ENCODE assay signal across 18 cellular contexts in the genomic region with DNA sequence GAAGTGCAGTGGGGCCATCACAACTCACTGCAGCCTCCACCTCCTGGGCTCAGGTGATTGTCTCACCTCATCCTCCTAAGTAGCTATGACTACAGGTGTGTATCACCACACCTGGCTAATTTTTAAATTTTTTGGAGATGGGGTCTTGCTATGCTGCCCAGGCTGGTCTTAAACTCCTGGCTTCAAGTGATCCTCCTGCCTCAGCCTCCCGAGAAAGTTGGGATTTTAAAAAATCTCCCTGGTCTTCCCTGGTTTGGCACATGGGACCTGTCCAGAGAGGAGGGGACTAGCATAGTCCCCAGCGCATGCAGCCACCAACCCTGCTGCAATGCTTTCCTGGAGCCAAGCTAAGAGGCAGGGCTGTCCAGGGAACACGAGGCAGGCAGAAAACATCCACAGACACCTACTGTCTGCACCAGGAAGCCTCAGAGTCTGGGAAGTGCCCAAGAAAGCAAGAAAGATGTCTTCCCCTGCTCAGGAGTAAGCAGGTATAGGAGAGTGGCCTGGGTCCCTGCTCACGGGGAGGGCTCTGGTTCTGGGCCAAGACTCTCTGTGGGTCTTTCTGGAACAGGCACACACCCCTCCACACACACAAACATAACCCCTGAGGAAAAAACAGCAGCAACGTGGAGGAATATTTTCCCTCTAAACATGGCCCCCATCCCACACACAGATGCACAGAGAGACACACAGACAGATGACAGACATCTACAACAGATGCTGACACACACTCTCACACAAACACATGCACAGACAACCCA. TPM values are rescaled to one million over a fixed set of nuclear protein-coding genes. Genes with fewer than 3 reads are reported as not detected.
DNase-seq lines count a peak whose midpoint lies in the region; ATAC-seq and TF ChIP-seq lines count a peak whose summit lies in the region.
"Had no signal": no experiment of that assay in that cellular context is flagged by ENCODE, and none has a peak within 500 bp of the region (broad histone marks: within the 10 kb centered on the region; RNA-seq: fewer than 3 reads in every experiment).

No MANE protein-coding gene starts in this region.

- POLR2A ChIA-PET in activated CD4-positive, alpha-beta T cell treated with anti-CD3 and anti-CD28 coated beads, Interleukin-2, amount 10 ng/mL, durations not matched to agents 7 days and 5 days (lab: Charles Lee) = no interaction called here
- POLR2A ChIA-PET in T-cell (lab: Charles Lee) = no interaction called here

- no peaks in the 10 kb centered on the region for H3K27me3 ChIP-seq in smooth muscle cell (ENCODE audit: low read depth)
- H3K27me3 ChIP-seq: body of pancreas, esophagus muscularis mucosa had no signal

- H3K4me1 ChIP-seq in smooth muscle cell (ENCODE audit: low read depth) = peaks cover 19% of the 10 kb centered on the region

- H3K9ac ChIP-seq in smooth muscle cell (ENCODE audit: low read depth) = no peak overlapping the region

- H4K20me1 ChIP-seq in smooth muscle cell (ENCODE audit: low read depth) = no peaks in the 10 kb centered on the region

- TF ChIP-seq CTCF in chondrocyte (IDR thresholded peaks at IDR 0.05) (no peak), smooth muscle cell (IDR thresholded peaks at IDR 0.05; ENCODE audit: borderline replicate concordance, insufficient read depth, poor library complexity, severe bottlenecking) (no peak)

- H3K36me3 Mint-ChIP-seq in activated CD4-positive, alpha-beta T cell treated with anti-CD3 and anti-CD28 coated beads, Interleukin-2, amount 10 ng/mL, durations not matched to agents 7 days and 5 days (ENCODE audit: low read depth) = peaks cover 43% of the 10 kb centered on the region
- peaks cover 52% of the 10 kb centered on the region for H3K36me3 Mint-ChIP-seq in T-cell
- H3K36me3 Mint-ChIP-seq in chondrocyte (ENCODE audit: low read depth) = peaks cover 23% of the 10 kb centered on the region

- H3K27ac ChIP-seq in smooth muscle cell (ENCODE audit: low read depth) = peak overlapping the region; percentile 98

- whole genome bisulfite sequencing in smooth muscle cell (ENCODE audit: low lambda C conversion rate) = 79% methylated on average over 5 of the region's 5 CpGs

- no peak overlapping the region for H3K4me2 ChIP-seq in smooth muscle cell

- no peaks in the 10 kb centered on the region for H3K9me3 Mint-ChIP-seq in activated CD4-positive, alpha-beta T cell treated with anti-CD3 and anti-CD28 coated beads, Interleukin-2, amount 10 ng/mL, durations not matched to agents 7 days and 5 days
- H3K9me3 Mint-ChIP-seq in T-cell (no peaks in the 10 kb centered on the region), chondrocyte (ENCODE audit: low read depth) (no peaks in the 10 kb centered on the region)

- H3K36me3 ChIP-seq in smooth muscle cell (ENCODE audit: low read depth) = no peaks in the 10 kb centered on the region

- no peak overlapping the region for H3K4me3 ChIP-seq in smooth muscle cell
- H3K4me3 ChIP-seq: body of pancreas, esophagus muscularis mucosa had no signal

- no peak for DNase-seq in activated CD4-positive, alpha-beta T cell treated with anti-CD3 and anti-CD28 coated beads, Interleukin-2, amount 10 ng/mL, durations not matched to agents 7 days and 5 days
- no peak for DNase-seq in activated CD4-positive, alpha-beta T cell treated with anti-CD3 and anti-CD28 coated beads for 4 hours
- DNase-seq in T-cell (no peak), chondrocyte (ENCODE audit: low spot score) (no peak), smooth muscle cell (lab: John Stamatoyannopoulos, UW; ENCODE audit: unreplicated experiment) (no peak), NCI-H2171 (lab: John Stamatoyannopoulos, UW) (no peak), germinal center (ENCODE audit: low spot score) (no peak)
- no peak for DNase-seq in stimulated activated CD4-positive, alpha-beta T cell treated with anti-CD3 and anti-CD28 coated beads, Interleukin-2, amount 100 ng/mL, for 48 hours
- DNase-seq: activated CD4-positive, alpha-beta T cell treated with anti-CD3 and anti-CD28 coated beads for 48 hours; body of pancreas; head of caudate nucleus; islet precursor cell; NCI-H1048; NCI-H524 treated with DMSO at 0.1 percent for 48 hours; stimulated activated CD4-positive, alpha-beta T cell treated with anti-CD3 and anti-CD28 coated beads, Interleukin-4, amount 100 ng/mL, for 1 hour; T1000 had no signal

- CTCF ChIA-PET in activated CD4-positive, alpha-beta T cell treated with anti-CD3 and anti-CD28 coated beads, Interleukin-2, amount 10 ng/mL, durations not matched to agents 7 days and 5 days (lab: Charles Lee) = interaction anchor here (2.4 to 6.4 kb wide), 4 partner anchors 10 to 110 kb away, joined by 9 to 55 read pairs (median 36); no protein-coding TSS in a partner anchor
- CTCF ChIA-PET in T-cell (lab: Charles Lee) = interaction anchor here in 1 of 2 donors (0.6 kb wide), 1 partner anchor 109 kb away, joined by 3 read pairs; no protein-coding TSS in a partner anchor

- H3K4me1 Mint-ChIP-seq in activated CD4-positive, alpha-beta T cell treated with anti-CD3 and anti-CD28 coated beads, Interleukin-2, amount 10 ng/mL, durations not matched to agents 7 days and 5 days = peaks cover 57% of the 10 kb centered on the region
- H3K4me1 Mint-ChIP-seq in T-cell = peaks cover 50 to 59% (median 52%) of the 10 kb centered on the region in 3 donors
- H3K4me1 Mint-ChIP-seq in chondrocyte (ENCODE audit: low read depth) = peaks cover 50% of the 10 kb centered on the region

- H3K9me3 ChIP-seq in smooth muscle cell (replicated peaks; ENCODE audit: low read depth) = no peaks in the 10 kb centered on the region
- H3K9me3 ChIP-seq: body of pancreas, esophagus muscularis mucosa had no signal

- no peak overlapping the region for H3K4me3 Mint-ChIP-seq in activated CD4-positive, alpha-beta T cell treated with anti-CD3 and anti-CD28 coated beads, Interleukin-2, amount 10 ng/mL, durations not matched to agents 7 days and 5 days
- H3K4me3 Mint-ChIP-seq in T-cell (no peak overlapping the region), chondrocyte (ENCODE audit: unreplicated experiment) (no peak overlapping the region)

- ATAC-seq in T-cell (replicated peaks in 1 of 4) = no peak
- ATAC-seq: body of pancreas, sciatic nerve had no signal

- peak overlapping the region; percentile 50 for H3K27ac Mint-ChIP-seq in activated CD4-positive, alpha-beta T cell treated with anti-CD3 and anti-CD28 coated beads, Interleukin-2, amount 10 ng/mL, durations not matched to agents 7 days and 5 days
- H3K27ac Mint-ChIP-seq in T-cell (peak overlapping the region; percentile 70 to 92), chondrocyte (ENCODE audit: unreplicated experiment) (peak overlapping the region; percentile 38)

- H2AFZ ChIP-seq in smooth muscle cell (ENCODE audit: low read depth) = no peak overlapping the region

- H3K27me3 Mint-ChIP-seq in activated CD4-positive, alpha-beta T cell treated with anti-CD3 and anti-CD28 coated beads, Interleukin-2, amount 10 ng/mL, durations not matched to agents 7 days and 5 days = no peaks in the 10 kb centered on the region
- H3K27me3 Mint-ChIP-seq in T-cell (no peaks in the 10 kb centered on the region), chondrocyte (ENCODE audit: low read depth) (no peaks in the 10 kb centered on the region)

- H3K79me2 ChIP-seq in smooth muscle cell (ENCODE audit: low read depth) = peaks cover 7% of the 10 kb centered on the region

- peaks cover 20% of the 10 kb centered on the region for H3F3A ChIP-seq in smooth muscle cell (ENCODE audit: low read depth)

RNA-seq across cellular contexts. Expression of gene ECE1, which starts 30.8 kb away (rescaled TPM):
- total RNA-seq in activated CD4-positive, alpha-beta T cell treated with anti-CD3 and anti-CD28 coated beads, Interleukin-2, amount 10 ng/mL, durations not matched to agents 7 days and 5 days = 100 to 1,000 TPM; 101 to 107 TPM
- 10 to 100 TPM; 81.0 to 94.5 (median 87.1) TPM for total RNA-seq in T-cell
- 83.7 to 99.2 TPM (median 98.5 TPM) in 3 replicates for total RNA-seq in chondrocyte
- 63.8 and 129 TPM in 2 replicates for total RNA-seq in smooth muscle cell
- polyA plus RNA-seq in smooth muscle cell = 101 and 108 TPM in 2 replicates
